Comparison of ENCODE assay signal across 8 cellular contexts in genomic region chr16:50209548-50210265, GRCh38. TPM values are rescaled to one million over a fixed set of nuclear protein-coding genes. Genes with fewer than 3 reads are reported as not detected.
DNase-seq lines count a peak whose midpoint lies in the region; ATAC-seq and TF ChIP-seq lines count a peak whose summit lies in the region.

No MANE protein-coding gene starts in this region.

- TF ChIP-seq EP300 in tibial nerve (IDR thresholded peaks at IDR 0.05) = no peak

- CTCF ChIA-PET in Calu3 (lab: Charles Lee) = interaction anchor here (0.8 to 3.1 kb wide), 21 partner anchors 11 to 597 kb away, joined by 3 to 80 read pairs (median 4); partner anchors contain the start of genes CNEP1R1 and HEATR3

- intact Hi-C loops in Calu3 (cut with micrococcal nuclease; ENCODE audit: unreplicated experiment) (loop anchor here (5.0 to 10.0 kb wide), 2 partner anchors 105 to 142 kb away; partner anchors contain the start of gene HEATR3), dorsolateral prefrontal cortex (cut with DNase I) (loop anchor here (2.0 to 10.0 kb wide), 9 partner anchors 57 to 805 kb away; partner anchors contain the start of genes CNEP1R1 (in 2 of the 2), TENT4B (in 2 of the 2) and HEATR3 (in 1 of the 2))

- no peak for TF ChIP-seq POLR2A in tibial nerve (IDR thresholded peaks at IDR 0.05)

- no peak for TF ChIP-seq CTCF in Calu3 (IDR thresholded peaks at IDR 0.05; ENCODE audit: unreplicated experiment)
- TF ChIP-seq CTCF in dorsolateral prefrontal cortex (IDR thresholded peaks at IDR 0.05 in 54 of 56, conservative IDR thresholded peaks at IDR 0.05 in 2 of 56; ENCODE audit: low read depth in 1 of 56, partially characterized antibody in 56 of 56) = no peak
- TF ChIP-seq CTCF in osteocyte (IDR thresholded peaks at IDR 0.05) = no peak
- TF ChIP-seq CTCF in tibial nerve (IDR thresholded peaks at IDR 0.05) = no peak

- DNase-seq in Calu3 (no peak), NAMALWA (ENCODE audit: low spot score) (peak; percentile 25), dorsolateral prefrontal cortex (no peak), osteocyte (ENCODE audit: extremely low spot score, unreplicated experiment) (no peak), tibial nerve (ENCODE audit: low spot score in 2 of 2) (no peak), SHP77 treated with DMSO at 0.1 percent for 48 hours (lab: John Stamatoyannopoulos, UW) (no peak)
- no peak for DNase-seq in effector memory CD4-positive, alpha-beta T cell

- H3K27ac ChIP-seq in dorsolateral prefrontal cortex (peak overlapping the region in 43 of 59 donors; percentile 1 to 79 (median 48)), tibial nerve (peak overlapping the region in 2 of 4 donors; percentile 69 to 84)
- no peak overlapping the region for H3K27ac ChIP-seq in effector memory CD4-positive, alpha-beta T cell (ENCODE audit: insufficient read depth, low read length, poor library complexity, severe bottlenecking)

- H3K4me1 Mint-ChIP-seq in Calu3 (ENCODE audit: low read depth, unreplicated experiment) (peaks cover 28% of the 10 kb centered on the region), osteocyte (ENCODE audit: unreplicated experiment) (peaks cover 59% of the 10 kb centered on the region)

- H3K27ac Mint-ChIP-seq in Calu3 (ENCODE audit: unreplicated experiment) (peak overlapping the region; percentile 7), osteocyte (ENCODE audit: unreplicated experiment) (peak overlapping the region; percentile 74)

- peaks cover 0 to 60% (median 30%) of the 10 kb centered on the region in 4 donors for H3K4me1 ChIP-seq in tibial nerve
- H3K4me1 ChIP-seq in effector memory CD4-positive, alpha-beta T cell (ENCODE audit: control insufficient read depth, insufficient read depth, low read length, poor library complexity, severe bottlenecking) = peaks cover 3% of the 10 kb centered on the region

- H3K27me3 Mint-ChIP-seq in Calu3 (ENCODE audit: unreplicated experiment) (no peaks in the 10 kb centered on the region), osteocyte (ENCODE audit: unreplicated experiment) (no peaks in the 10 kb centered on the region)

- no peaks in the 10 kb centered on the region for H3K9me3 ChIP-seq in tibial nerve
- H3K9me3 ChIP-seq in effector memory CD4-positive, alpha-beta T cell (ENCODE audit: control insufficient read depth, low read length) = no peaks in the 10 kb centered on the region

- H3K36me3 ChIP-seq in tibial nerve = peaks cover 0 to 24% (median 9%) of the 10 kb centered on the region in 3 donors
- H3K36me3 ChIP-seq in effector memory CD4-positive, alpha-beta T cell (ENCODE audit: control insufficient read depth, insufficient read depth, low read length) = peaks cover 15% of the 10 kb centered on the region

- H3K4me3 ChIP-seq in dorsolateral prefrontal cortex (no peak overlapping the region), tibial nerve (no peak overlapping the region)
- H3K4me3 ChIP-seq in effector memory CD4-positive, alpha-beta T cell (ENCODE audit: insufficient read depth, low read depth, low read length, poor library complexity, severe bottlenecking) = no peak overlapping the region

- H3K9me3 Mint-ChIP-seq in Calu3 (ENCODE audit: low read depth, unreplicated experiment) = no peaks in the 10 kb centered on the region
- H3K9me3 Mint-ChIP-seq in osteocyte (ENCODE audit: unreplicated experiment) = no peaks in the 10 kb centered on the region

- BruUV-seq in Calu3 (replicated peaks; lab: Mats Ljungman, UMichigan) = no TSS peak

- WGBS in tibial nerve, 2 donors = 63 to 73% methylated on average over 6 to 7 of the region's 7 CpGs

- H3K27me3 ChIP-seq in dorsolateral prefrontal cortex = no peaks in the 10 kb centered on the region
- H3K27me3 ChIP-seq in tibial nerve = no peaks in the 10 kb centered on the region
- H3K27me3 ChIP-seq in effector memory CD4-positive, alpha-beta T cell (replicated peaks; ENCODE audit: control insufficient read depth, insufficient read depth, low read length, poor library complexity, severe bottlenecking) = no peaks in the 10 kb centered on the region

- H3K4me3 Mint-ChIP-seq in Calu3 (ENCODE audit: low read depth, unreplicated experiment) (no peak overlapping the region), osteocyte (ENCODE audit: unreplicated experiment) (no peak overlapping the region)

- H3K36me3 Mint-ChIP-seq in Calu3 (ENCODE audit: insufficient read depth, unreplicated experiment) (peaks cover 4% of the 10 kb centered on the region), osteocyte (ENCODE audit: unreplicated experiment) (peaks cover 10% of the 10 kb centered on the region)

- ATAC-seq in HG02623 (IDR thresholded peaks at IDR 0.05; ENCODE audit: unreplicated experiment) = no peak

RNA-seq across cellular contexts. Expression of gene TENT4B, which starts 56.6 kb away (rescaled TPM):
- total RNA-seq in Calu3 (2022) (21.7 and 24.4 TPM in 2 replicates), dorsolateral prefrontal cortex (10 to 100 TPM in 119 of 120 experiments, 1 to 10 TPM in 1; 9.9 to 37.1 (median 18.3) TPM), osteocyte (9.6 and 11.1 TPM in 2 replicates), tibial nerve (10 to 100 TPM; 11.7 to 18.6 (median 16.5) TPM)

RNA-seq across cellular contexts. Expression of gene ADCY7, which starts 56.6 kb away (rescaled TPM):
- 67.7 and 71.4 TPM in 2 replicates for total RNA-seq in Calu3 (2022)
- 10 to 100 TPM in 115 of 120 experiments, 1 to 10 TPM in 5; 6.5 to 45.5 (median 17.2) TPM for total RNA-seq in dorsolateral prefrontal cortex
- total RNA-seq in osteocyte = 4.6 TPM in 2 replicates
- 10 to 100 TPM; 40.4 to 50.9 (median 41.2) TPM for total RNA-seq in tibial nerve
